Comparison of ENCODE assay signal across 14 cellular contexts in the genomic region with DNA sequence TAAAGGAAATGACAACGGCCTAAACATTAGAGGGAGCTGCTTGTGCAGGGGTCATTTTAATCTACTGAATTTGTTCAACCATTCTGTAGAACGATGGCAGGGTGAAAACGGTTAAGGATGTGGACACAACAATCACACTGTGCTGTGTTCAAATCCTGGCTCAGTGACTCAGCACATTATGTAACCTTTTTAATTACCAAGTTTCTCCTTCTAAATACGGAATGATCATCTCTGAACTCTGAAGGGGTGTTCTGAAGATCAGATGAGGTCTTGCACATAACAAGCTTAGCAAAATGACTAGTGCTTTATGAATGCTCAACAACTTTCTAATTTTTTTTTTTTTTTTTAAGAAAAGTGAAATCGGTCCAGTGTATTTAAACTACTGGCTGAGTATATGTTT.
DNase-seq lines count a peak whose midpoint lies in the region; ATAC-seq, FAIRE-seq and TF ChIP-seq lines count a peak whose summit lies in the region.
"Had no signal": no experiment of that assay in that cellular context is flagged by ENCODE, and none has a peak within 500 bp of the region (broad histone marks: within the 10 kb centered on the region; RNA-seq: fewer than 3 reads in every experiment).

No MANE protein-coding gene starts in this region.

- no peaks in the 10 kb centered on the region for H4K20me1 ChIP-seq in fibroblast of lung (ENCODE audit: control insufficient read depth, extremely low read depth, insufficient read depth, low read length)

- no peaks in the 10 kb centered on the region for H3K9me3 Mint-ChIP-seq in T-cell
- H3K9me3 Mint-ChIP-seq in stimulated activated naive CD8-positive, alpha-beta T cell treated with anti-CD3 and anti-CD28 coated beads, Interleukin-15, amount 100 ng/mL, for 72 hours: no peaks in the 10 kb centered on the region

- peaks cover 75% of the 10 kb centered on the region for H3K36me3 Mint-ChIP-seq in T-cell

- H3K27me3 ChIP-seq in fibroblast of lung (ENCODE audit: control insufficient read depth, insufficient read depth, low read length): no peaks in the 10 kb centered on the region
- H3K27me3 ChIP-seq: cardiac muscle cell had no signal

- POLR2A ChIA-PET in T-cell (lab: Charles Lee): interaction anchor here in 1 of 2 donors (0.6 to 1.2 kb wide), 4 partner anchors 14 to 1964 kb away, joined by 3 to 5 read pairs (median 4); no protein-coding TSS in a partner anchor

- TF ChIP-seq CTCF in fibroblast of lung (conservative IDR thresholded peaks at IDR 0.05 in 1 of 2, IDR thresholded peaks at IDR 0.05 in 1 of 2; ENCODE audit: low read depth in 1 of 2, low read length in 2 of 2): no peak

- TF ChIP-seq POLR2A in GM12892 (IDR thresholded peaks at IDR 0.05; ENCODE audit: low read depth, low read length): no peak

- FAIRE-seq in GM12892 (lab: Jason Lieb, UNC): no peak

- no peaks in the 10 kb centered on the region for H3K9me3 ChIP-seq in fibroblast of lung (ENCODE audit: control insufficient read depth, insufficient read depth, low read depth, low read length)

- H3K4me2 ChIP-seq in fibroblast of lung (ENCODE audit: extremely low read depth, insufficient read depth, low read length): no peak overlapping the region

- H3K4me3 Mint-ChIP-seq in T-cell: peak overlapping the region in 2 of 3 donors; percentile 40 to 46
- no peak overlapping the region for H3K4me3 Mint-ChIP-seq in stimulated activated naive CD8-positive, alpha-beta T cell treated with anti-CD3 and anti-CD28 coated beads, Interleukin-15, amount 100 ng/mL, for 72 hours

- peaks cover 7% of the 10 kb centered on the region for H3K4me1 ChIP-seq in fibroblast of lung (ENCODE audit: control insufficient read depth, extremely low read depth, insufficient read depth, low read length)

- peak overlapping the region; percentile 24 for H3K27ac ChIP-seq in fibroblast of lung (ENCODE audit: insufficient read depth, low read length)
- H3K27ac ChIP-seq: 22Rv1, cardiac muscle cell had no signal

- CTCF ChIA-PET in T-cell (lab: Charles Lee): no interaction called here

- H3K27ac Mint-ChIP-seq in T-cell: peak overlapping the region; percentile 85 to 86
- peak overlapping the region; percentile 84 to 88 for H3K27ac Mint-ChIP-seq in stimulated activated naive CD8-positive, alpha-beta T cell treated with anti-CD3 and anti-CD28 coated beads, Interleukin-15, amount 100 ng/mL, for 72 hours

- peaks cover 62 to 82% (median 82%) of the 10 kb centered on the region in 3 donors for H3K4me1 Mint-ChIP-seq in T-cell
- H3K4me1 Mint-ChIP-seq in stimulated activated naive CD8-positive, alpha-beta T cell treated with anti-CD3 and anti-CD28 coated beads, Interleukin-15, amount 100 ng/mL, for 72 hours: peaks cover 81% of the 10 kb centered on the region

- H3K27me3 Mint-ChIP-seq in T-cell: no peaks in the 10 kb centered on the region
- no peaks in the 10 kb centered on the region for H3K27me3 Mint-ChIP-seq in stimulated activated naive CD8-positive, alpha-beta T cell treated with anti-CD3 and anti-CD28 coated beads, Interleukin-15, amount 100 ng/mL, for 72 hours

- H3K79me2 ChIP-seq in fibroblast of lung (ENCODE audit: control insufficient read depth, insufficient read depth, low read length): peaks cover 31% of the 10 kb centered on the region

- H3K9ac ChIP-seq in fibroblast of lung (ENCODE audit: insufficient read depth, low read length): no peak overlapping the region

- no peak overlapping the region for H2AFZ ChIP-seq in fibroblast of lung (ENCODE audit: low read length)

- no peak for DNase-seq in activated CD4-positive, CD25-positive, alpha-beta regulatory T cell treated with anti-CD3 and anti-CD28 coated beads, Interleukin-2, amount 50 U/mL, for 72 hours
- no peak for DNase-seq in T-cell
- peak in 1 of 2 donors; percentile 71 for DNase-seq in fibroblast of lung (ENCODE audit: low read depth in 2 of 2)
- DNase-seq in stimulated activated naive CD8-positive, alpha-beta T cell treated with anti-CD3 and anti-CD28 coated beads, Interleukin-15, amount 100 ng/mL, for 72 hours: no peak
- no peak for DNase-seq in 8988T
- DNase-seq in GM12892 (ENCODE audit: insufficient read length): no peak
- DNase-seq in RPMI8226: no peak
- DNase-seq: activated T-cell treated with anti-CD3 and anti-CD28 coated beads for 4 hours, DMS53, NCI-H345 had no signal

- ATAC-seq in activated CD4-positive, CD25-positive, alpha-beta regulatory T cell treated with anti-CD3 and anti-CD28 coated beads, Interleukin-2, amount 50 U/mL, for 24 hours: peak; percentile 68 to 76
- ATAC-seq in T-cell (replicated peaks in 1 of 4): peak in 3 of 4 experiments; percentile 21 to 30 (median 23)
- peak; percentile 35 for ATAC-seq in stimulated activated naive CD8-positive, alpha-beta T cell treated with anti-CD3 and anti-CD28 coated beads, Interleukin-15, amount 100 ng/mL, for 72 hours
- ATAC-seq: HCT116 had no signal

- H3K36me3 ChIP-seq in fibroblast of lung (ENCODE audit: control insufficient read depth, insufficient read depth, low read length): peaks cover 2% of the 10 kb centered on the region

- no peak overlapping the region for H3K4me3 ChIP-seq in fibroblast of lung (replicated peaks in 1 of 4; ENCODE audit: control extremely low read depth in 1 of 4, insufficient read depth in 1 of 4, low read depth in 3 of 4, low read length in 4 of 4)
- H3K4me3 ChIP-seq: cardiac muscle cell had no signal

Comparison
In these comparisons a context has a peak if more than half of its experiments do, and no peak if none do; other contexts are left out.
1. H3K4me3 Mint-ChIP-seq: peak in T-cell (2 of 3); none in stimulated activated naive CD8-positive, alpha-beta T cell treated with anti-CD3 and anti-CD28 coated beads, Interleukin-15, amount 100 ng/mL, for 72 hours (0 of 2).
2. Peak in every context shown above with its lines, with median percentiles within 50 percentile points of each other: ATAC-seq.